8 cellular contexts compared by ENCODE assay signal in genomic region chr2:104872866-104873688, GRCh38. TPM values are rescaled to one million over a fixed set of nuclear protein-coding genes. Genes with fewer than 3 reads are reported as not detected.
DNase-seq lines count a peak whose midpoint lies in the region; ATAC-seq and TF ChIP-seq lines count a peak whose summit lies in the region.

No MANE protein-coding gene starts in this region.

- 3% methylated on average over 10 of the region's 63 CpGs for WGBS in suprapubic skin

- H3K36me3 ChIP-seq in mucosa of descending colon (ENCODE audit: low read depth) (no peaks in the 10 kb centered on the region), suprapubic skin (no peaks in the 10 kb centered on the region)

- H3K27me3 Mint-ChIP-seq in T-helper 17 cell, result peaks cover 57% of the 10 kb centered on the region

- H3K9me3 ChIP-seq in T-helper 17 cell (ENCODE audit: control insufficient read depth, low read length, poor library complexity, severe bottlenecking) (no peaks in the 10 kb centered on the region), mucosa of descending colon (no peaks in the 10 kb centered on the region), suprapubic skin (no peaks in the 10 kb centered on the region)

- H3K4me3 Mint-ChIP-seq in T-helper 17 cell, result peak overlapping the region; percentile 52

- peaks cover 3% of the 10 kb centered on the region for H3K36me3 Mint-ChIP-seq in T-helper 17 cell (ENCODE audit: low read depth)

- no peak overlapping the region for H3K27ac ChIP-seq in suprapubic skin

- H3K4me1 ChIP-seq in mucosa of descending colon (ENCODE audit: low read depth) (peaks cover 10% of the 10 kb centered on the region), suprapubic skin (peaks cover 17% of the 10 kb centered on the region)

- peak overlapping the region; percentile 52 for H3K4me3 ChIP-seq in Jurkat, Clone E6-1 (ENCODE audit: low read length)
- H3K4me3 ChIP-seq in mucosa of descending colon (peak overlapping the region; percentile 11), suprapubic skin (peak overlapping the region; percentile 60)

- DNase-seq in activated CD4-positive, CD25-positive, alpha-beta regulatory T cell (lab: John Stamatoyannopoulos, UW), result no peak
- DNase-seq in Jurkat, Clone E6-1 (ENCODE audit: low read depth, low spot score), result peak; percentile 67
- no peak for DNase-seq in T-helper 17 cell
- peak; percentile 48 to 54 for DNase-seq in erythroblast (lab: John Stamatoyannopoulos, UW)
- DNase-seq in mucosa of descending colon, result peak; percentile 57 to 67 (median 65)
- peak in 1 of 2 donors; percentile 76 for DNase-seq in suprapubic skin (ENCODE audit: low spot score in 2 of 2)

- peaks cover 81% of the 10 kb centered on the region for H3K27me3 ChIP-seq in suprapubic skin

- peaks cover 4% of the 10 kb centered on the region for H3K4me1 Mint-ChIP-seq in T-helper 17 cell

- intact Hi-C loops in mucosa of descending colon (cut with DNase I, micrococcal nuclease), result no loop called here

- H3K27ac Mint-ChIP-seq in T-helper 17 cell, result no peak overlapping the region

- peak; percentile 30 to 61 for ATAC-seq in activated CD4-positive, CD25-positive, alpha-beta regulatory T cell treated with anti-CD3 and anti-CD28 coated beads, Interleukin-2, amount 50 U/mL, for 24 hours
- ATAC-seq in GM21717 (IDR thresholded peaks at IDR 0.05; ENCODE audit: unreplicated experiment) (peak; percentile 92), T-helper 17 cell (peak; percentile 36), mucosa of descending colon (peak; percentile 90)

- no peak for TF ChIP-seq POLR2A in erythroblast (IDR thresholded peaks at IDR 0.05; ENCODE audit: low read length)
- no peak for TF ChIP-seq POLR2A in suprapubic skin (IDR thresholded peaks at IDR 0.05)

- TF ChIP-seq CTCF in mucosa of descending colon (IDR thresholded peaks at IDR 0.05) (peak; percentile 33), suprapubic skin (IDR thresholded peaks at IDR 0.05) (peak in 1 of 2 donors; percentile 48)

- TF ChIP-seq EP300 in suprapubic skin (IDR thresholded peaks at IDR 0.05), result no peak

RNA-seq across cellular contexts. Expression of gene POU3F3, which starts 19.2 kb away (rescaled TPM):
- 0.76 TPM for polyA plus RNA-seq in Jurkat, Clone E6-1 (2012; ENCODE audit: insufficient read depth, insufficient read length)
- not detected for total RNA-seq in T-helper 17 cell
- total RNA-seq in mucosa of descending colon, result 1 to 10 TPM in 1 of 3 donors, under 1 TPM in 2; 0.12 to 1.4 (median 0.14) TPM
- total RNA-seq in suprapubic skin, result 1 to 10 TPM in 2 of 4 donors, under 1 TPM in 2; 0.30 to 1.5 (median 0.84) TPM

Comparison
In these comparisons a context has a peak if more than half of its experiments do, and no peak if none do; other contexts are left out.
1. ATAC-seq: peak in every context shown above with its lines; median percentile 92 in GM21717; 90 in mucosa of descending colon; 46 in activated CD4-positive, CD25-positive, alpha-beta regulatory T cell treated with anti-CD3 and anti-CD28 coated beads, Interleukin-2, amount 50 U/mL, for 24 hours; 36 in T-helper 17 cell.
2. DNase-seq: peak in Jurkat, Clone E6-1 (single experiment), erythroblast (2 of 2) and mucosa of descending colon (3 of 3); none in activated CD4-positive, CD25-positive, alpha-beta regulatory T cell (0 of 4) and T-helper 17 cell (0 of 3).
3. Peak in every context shown above with its lines, with median percentiles within 50 percentile points of each other: H3K4me3 ChIP-seq.